In genomic region chr10:45071043-45071813, GRCh38 we compare ENCODE assay signal across 27 cellular contexts.
"Had no signal": no experiment of that assay in that cellular context is flagged by ENCODE, and none has a peak within 500 bp of the region (broad histone marks: within the 10 kb centered on the region; RNA-seq: fewer than 3 reads in every experiment).

No MANE protein-coding gene starts in this region.

- H3K36me3 Mint-ChIP-seq: activated naive CD8-positive, alpha-beta T cell had no signal

- H3K9me3 Mint-ChIP-seq: activated T-helper 2 cell treated with anti-CD3 and anti-CD28 coated beads, Interferon-gamma antibody, Interleukin-2, Interleukin-4, amounts not matched to agents 10 μg/mL and 5 μg/mL and 100 μg/mL, durations not matched to agents 14 hours and 24 hours and 36 hours; natural killer cell; T-helper 1 cell treated with Interleukin-12 subunit alpha and Interleukin-12 subunit beta and Interleukin-4 antibody, amounts not matched to agents 30 μg/mL and 1 μg/mL, for 36 hours had no signal

- FAIRE-seq: colon, keratinocyte had no signal

- H3K4me1 Mint-ChIP-seq: activated CD4-positive, alpha-beta T cell treated with anti-CD3 and anti-CD28 coated beads, Interleukin-2, amount 10 ng/mL, durations not matched to agents 7 days and 5 days had no signal

- H3K36me3 ChIP-seq: adrenal gland, ascending aorta, brain microvascular endothelial cell, heart right ventricle, lower lobe of right lung, upper lobe of left lung had no signal

- H3K4me3 Mint-ChIP-seq: activated CD4-positive, alpha-beta T cell treated with anti-CD3 and anti-CD28 coated beads, Interleukin-2, amount 10 ng/mL, durations not matched to agents 7 days and 5 days; activated naive CD8-positive, alpha-beta T cell; activated T-cell treated with anti-CD3 and anti-CD28 coated beads, Interleukin-2, amount 50 U/mL, for 4 hours; natural killer cell; T-helper 1 cell treated with Interleukin-12 subunit alpha and Interleukin-12 subunit beta and Interleukin-4 antibody, amounts not matched to agents 30 μg/mL and 1 μg/mL, for 36 hours had no signal

- H3K4me3 ChIP-seq: adrenal gland, ascending aorta, heart right ventricle, lower lobe of right lung, upper lobe of left lung had no signal

- ATAC-seq: activated T-cell treated with anti-CD3 and anti-CD28 coated beads, Interleukin-2, amount 50 U/mL, for 4 hours; heart right ventricle; left lobe of liver; lower lobe of right lung; natural killer cell; stimulated activated naive CD8-positive, alpha-beta T cell treated with anti-CD3 and anti-CD28 coated beads, Interleukin-15, Interleukin-2, amounts not matched to agents 100 U/mL and 50 U/mL, for 24 hours had no signal

- DNase-seq: activated CD4-positive, alpha-beta T cell treated with anti-CD3 and anti-CD28 coated beads, Interleukin-2, amount 10 ng/mL, durations not matched to agents 7 days and 5 days; activated CD4-positive, CD25-positive, alpha-beta regulatory T cell; activated CD8-positive, alpha-beta memory T cell treated with anti-CD3 and anti-CD28 coated beads for 24 hours; activated CD8-positive, alpha-beta memory T cell treated with anti-CD3 and anti-CD28 coated beads, Interleukin-2, amount 50 U/mL, for 48 hours; activated naive CD4-positive, alpha-beta T cell; activated T-cell treated with anti-CD3 and anti-CD28 coated beads, Interleukin-2, amount 50 U/mL, for 4 hours; adrenal gland; brain microvascular endothelial cell; central memory CD4-positive, alpha-beta T cell; effector memory CD4-positive, alpha-beta T cell; heart right ventricle; lower lobe of right lung; midbrain; natural killer cell; retina; stimulated activated CD4-positive, alpha-beta T cell treated with anti-CD3 and anti-CD28 coated beads, Interleukin-4, amount 100 ng/mL, for 1 hour; stimulated activated naive CD8-positive, alpha-beta T cell treated with anti-CD3 and anti-CD28 coated beads, Interleukin-15, Interleukin-2, amounts not matched to agents 100 U/mL and 50 U/mL, for 24 hours; T1000 had no signal

- H3K27me3 Mint-ChIP-seq: activated naive CD8-positive, alpha-beta T cell; progenitor cell of endocrine pancreas had no signal

- H3K27ac ChIP-seq: adrenal gland, ascending aorta, brain microvascular endothelial cell, heart right ventricle, lower lobe of right lung, upper lobe of left lung had no signal

- H3K27me3 ChIP-seq: adrenal gland, ascending aorta, brain microvascular endothelial cell, heart right ventricle, upper lobe of left lung had no signal

- H3K4me1 ChIP-seq: adrenal gland, heart right ventricle, lower lobe of right lung, upper lobe of left lung had no signal

- H3K27ac Mint-ChIP-seq: activated CD4-positive, alpha-beta T cell treated with anti-CD3 and anti-CD28 coated beads, Interleukin-2, amount 10 ng/mL, durations not matched to agents 7 days and 5 days; activated naive CD8-positive, alpha-beta T cell; activated T-helper 2 cell treated with anti-CD3 and anti-CD28 coated beads, Interferon-gamma antibody, Interleukin-2, Interleukin-4, amounts not matched to agents 10 μg/mL and 5 μg/mL and 100 μg/mL, durations not matched to agents 14 hours and 24 hours and 36 hours; natural killer cell; progenitor cell of endocrine pancreas; T-helper 1 cell treated with Interleukin-12 subunit alpha and Interleukin-12 subunit beta and Interleukin-4 antibody, amounts not matched to agents 30 μg/mL and 1 μg/mL, for 36 hours had no signal

- H3K9me3 ChIP-seq: adrenal gland, ascending aorta, lower lobe of right lung, upper lobe of left lung had no signal
